In genomic region chr10:11048707-11049296, GRCh38 we compare ENCODE assay signal across 30 cellular contexts. TPM values are rescaled to one million over a fixed set of nuclear protein-coding genes. Genes with fewer than 3 reads are reported as not detected.
DNase-seq lines count a peak whose midpoint lies in the region; ATAC-seq and TF ChIP-seq lines count a peak whose summit lies in the region.
"Had no signal": no experiment of that assay in that cellular context is flagged by ENCODE, and none has a peak within 500 bp of the region (broad histone marks: within the 10 kb centered on the region; RNA-seq: fewer than 3 reads in every experiment).

No MANE protein-coding gene starts in this region.

- H3K4me3 Mint-ChIP-seq in CD14-positive monocyte, result no peak overlapping the region
- H3K4me3 Mint-ChIP-seq: activated naive CD4-positive, alpha-beta T cell treated with anti-CD3 and anti-CD28 coated beads, Interleukin-2, amount 50 U/mL, for 24 hours; dendritic cell treated with granulocyte-macrophage colony-stimulating factor and Interleukin-4, amounts not matched to agents 40 ng/mL and 50 ng/mL, for 4 days; endodermal cell; memory B cell; neural crest cell; stimulated activated naive CD8-positive, alpha-beta T cell treated with anti-CD3 and anti-CD28 coated beads, Interleukin-15, amount 100 ng/mL, for 72 hours; T-cell; type B pancreatic cell had no signal

- H3K9me3 ChIP-seq in adipocyte (ENCODE audit: control insufficient read depth, low read length) (no peaks in the 10 kb centered on the region), gastroesophageal sphincter (no peaks in the 10 kb centered on the region), left lung (no peaks in the 10 kb centered on the region)
- H3K9me3 ChIP-seq: Caco-2 had no signal

- DNase-seq in adipocyte (ENCODE audit: low read depth), result no peak
- no peak for DNase-seq in left lung
- DNase-seq in superior temporal gyrus (ENCODE audit: extremely low spot score), result peak; percentile 69
- no peak for DNase-seq in CD14-positive monocyte (ENCODE audit: low spot score)
- DNase-seq in D341Med (ENCODE audit: low spot score), result no peak
- DNase-seq: 8988T; activated CD4-positive, alpha-beta T cell treated with anti-CD3 and anti-CD28 coated beads for 48 hours; Caco-2; central memory CD4-positive, alpha-beta T cell; endodermal cell; foreskin melanocyte; NCI-H1694; NCI-H446 treated with DMSO at 0.1 percent for 48 hours; RPMI8226; stimulated activated CD8-positive, alpha-beta memory T cell treated with anti-CD3 and anti-CD28 coated beads, Interleukin-4, amount 100 ng/mL, for 48 hours; stimulated activated naive CD8-positive, alpha-beta T cell treated with anti-CD3 and anti-CD28 coated beads, Interleukin-15, amount 100 ng/mL, for 72 hours; T-cell had no signal

- 6 to 67% methylated on average over 1 of the region's 1 CpG for WGBS in gastroesophageal sphincter (ENCODE audit: low coverage in 1 of 2), 2 donors

- TF ChIP-seq EP300 in gastroesophageal sphincter (IDR thresholded peaks at IDR 0.05), result no peak

- H3K9me3 Mint-ChIP-seq in CD14-positive monocyte, result peaks cover 0 to 4% (median 0%) of the 10 kb centered on the region in 7 donors
- H3K9me3 Mint-ChIP-seq: activated naive CD4-positive, alpha-beta T cell treated with anti-CD3 and anti-CD28 coated beads, Interleukin-2, amount 50 U/mL, for 24 hours; activated T-helper 2 cell treated with anti-CD3 and anti-CD28 coated beads, Interferon-gamma antibody, Interleukin-2, Interleukin-4, amounts not matched to agents 10 μg/mL and 5 μg/mL and 100 μg/mL, durations not matched to agents 14 hours and 24 hours and 36 hours; dendritic cell treated with granulocyte-macrophage colony-stimulating factor and Interleukin-4, amounts not matched to agents 40 ng/mL and 50 ng/mL, for 4 days; endodermal cell; memory B cell; stimulated activated naive CD8-positive, alpha-beta T cell treated with anti-CD3 and anti-CD28 coated beads, Interleukin-15, amount 100 ng/mL, for 72 hours; T-cell; type B pancreatic cell had no signal

- no peaks in the 10 kb centered on the region for H3K4me1 Mint-ChIP-seq in CD14-positive monocyte
- H3K4me1 Mint-ChIP-seq: activated naive CD4-positive, alpha-beta T cell treated with anti-CD3 and anti-CD28 coated beads, Interleukin-2, amount 50 U/mL, for 24 hours; memory B cell had no signal

- no peak overlapping the region for H3K27ac Mint-ChIP-seq in CD14-positive monocyte
- H3K27ac Mint-ChIP-seq: activated naive CD4-positive, alpha-beta T cell treated with anti-CD3 and anti-CD28 coated beads, Interleukin-2, amount 50 U/mL, for 24 hours; activated T-helper 2 cell treated with anti-CD3 and anti-CD28 coated beads, Interferon-gamma antibody, Interleukin-2, Interleukin-4, amounts not matched to agents 10 μg/mL and 5 μg/mL and 100 μg/mL, durations not matched to agents 14 hours and 24 hours and 36 hours; dendritic cell treated with granulocyte-macrophage colony-stimulating factor and Interleukin-4, amounts not matched to agents 40 ng/mL and 50 ng/mL, for 4 days; endodermal cell; memory B cell; stimulated activated naive CD8-positive, alpha-beta T cell treated with anti-CD3 and anti-CD28 coated beads, Interleukin-15, amount 100 ng/mL, for 72 hours; T-cell; type B pancreatic cell had no signal

- peaks cover 52% of the 10 kb centered on the region for H3K4me1 ChIP-seq in adipocyte (ENCODE audit: control insufficient read depth, insufficient read depth, low read length)
- H3K4me1 ChIP-seq in gastroesophageal sphincter, result peaks cover 26 to 73% (median 30%) of the 10 kb centered on the region in 3 donors
- H3K4me1 ChIP-seq in left lung, result no peaks in the 10 kb centered on the region
- H3K4me1 ChIP-seq: Caco-2 had no signal

- peak overlapping the region; percentile 6 for H3K4me3 ChIP-seq in adipocyte (ENCODE audit: low read length)
- no peak overlapping the region for H3K4me3 ChIP-seq in gastroesophageal sphincter
- no peak overlapping the region for H3K4me3 ChIP-seq in left lung

- H3K36me3 ChIP-seq in adipocyte (ENCODE audit: control insufficient read depth, insufficient read depth, low read length, severe bottlenecking) (no peaks in the 10 kb centered on the region), gastroesophageal sphincter (peaks cover 0 to 2% of the 10 kb centered on the region in 2 donors), left lung (no peaks in the 10 kb centered on the region)

- no peaks in the 10 kb centered on the region for H3K36me3 Mint-ChIP-seq in CD14-positive monocyte
- H3K36me3 Mint-ChIP-seq: activated naive CD4-positive, alpha-beta T cell treated with anti-CD3 and anti-CD28 coated beads, Interleukin-2, amount 50 U/mL, for 24 hours; memory B cell; T-cell had no signal

- no peaks in the 10 kb centered on the region for H3K27me3 ChIP-seq in adipocyte (replicated peaks; ENCODE audit: control insufficient read depth, insufficient read depth, low read length)
- H3K27me3 ChIP-seq in gastroesophageal sphincter, result no peaks in the 10 kb centered on the region
- no peaks in the 10 kb centered on the region for H3K27me3 ChIP-seq in left lung

- ATAC-seq in gastroesophageal sphincter, result peak; percentile 53
- peak; percentile 17 for ATAC-seq in left lung
- ATAC-seq in HG03442 (IDR thresholded peaks at IDR 0.05; ENCODE audit: unreplicated experiment), result no peak
- ATAC-seq in GM19035 (IDR thresholded peaks at IDR 0.05; ENCODE audit: unreplicated experiment), result no peak
- ATAC-seq: HCT116; stimulated activated naive CD8-positive, alpha-beta T cell treated with anti-CD3 and anti-CD28 coated beads, Interleukin-15, amount 100 ng/mL, for 72 hours; T-cell had no signal

- peak overlapping the region; percentile 33 for H3K9ac ChIP-seq in adipocyte (ENCODE audit: low read length)
- H3K9ac ChIP-seq: parathyroid adenoma had no signal

- intact Hi-C loops in left lung (cut with DNase I) (no loop called here), CD14-positive monocyte (cut with micrococcal nuclease) (no loop called here)

- TF ChIP-seq CTCF in gastroesophageal sphincter (IDR thresholded peaks at IDR 0.05) (no peak), left lung (IDR thresholded peaks at IDR 0.05) (no peak), CD14-positive monocyte (IDR thresholded peaks at IDR 0.05) (no peak)

- peak overlapping the region; percentile 47 to 72 (median 70) for H3K27ac ChIP-seq in gastroesophageal sphincter
- no peak overlapping the region for H3K27ac ChIP-seq in left lung
- H3K27ac ChIP-seq: C4-2B, parathyroid adenoma had no signal

- H3K27me3 Mint-ChIP-seq in CD14-positive monocyte (ENCODE audit: low read depth in 3 of 3), result peaks cover 0 to 6% (median 3%) of the 10 kb centered on the region in 3 donors

- TF ChIP-seq POLR2A in gastroesophageal sphincter (IDR thresholded peaks at IDR 0.05), result no peak

RNA-seq across cellular contexts. Expression of gene CELF2, which starts 31.1 kb away (rescaled TPM):
- total RNA-seq in gastroesophageal sphincter (100 to 1,000 TPM in 3 of 4 donors, 10 to 100 TPM in 1; 82.4 to 122 (median 110) TPM), left lung (100 to 1,000 TPM in 1 of 2 donors, 10 to 100 TPM in 1; 89.5 to 107 TPM)
- 10 to 100 TPM; 53.5 to 80.5 TPM for polyA plus RNA-seq in CD14-positive monocyte
- total RNA-seq: HT-29 had no signal

Comparison
In these comparisons a context has a peak if more than half of its experiments do, and no peak if none do; other contexts are left out.
1. ATAC-seq: peak in gastroesophageal sphincter (single experiment) and left lung (single experiment); none in HG03442 (single experiment) and GM19035 (single experiment).
2. H3K27ac ChIP-seq: peak in gastroesophageal sphincter (4 of 4); none in left lung (0 of 2).